Comparison of ENCODE assay signal across 21 cellular contexts in genomic region chr13:76775031-76775740, GRCh38.
A peak's percentile ranks its signal among the peaks of the same experiment; 100 is the strongest.
DNase-seq lines count a peak whose midpoint lies in the region; ATAC-seq and TF ChIP-seq lines count a peak whose summit lies in the region.
"Had no signal": no experiment of that assay in that cellular context is flagged by ENCODE, and none has a peak within 500 bp of the region (broad histone marks: within the 10 kb centered on the region; RNA-seq: fewer than 3 reads in every experiment).

No MANE protein-coding gene starts in this region.

- H3K4me2 ChIP-seq in hepatocyte = no peak overlapping the region
- H3K4me2 ChIP-seq: PC-9 had no signal

- no peaks in the 10 kb centered on the region for H3K9me2 ChIP-seq in hepatocyte (replicated peaks; ENCODE audit: insufficient read depth)

- WGBS in hepatocyte (ENCODE audit: low lambda C conversion rate, missing lambda C conversion rate) = 39% methylated on average over 3 of the region's 3 CpGs
- 92 to 93% methylated on average over 3 of the region's 3 CpGs for WGBS in aorta, 2 donors

- H3K27ac ChIP-seq in hepatocyte = peak overlapping the region; percentile 6
- no peak overlapping the region for H3K27ac ChIP-seq in aorta (ENCODE audit: low read depth in 1 of 2, low read length in 2 of 2)
- H3K27ac ChIP-seq: 22Rv1, C4-2B, HL-60, PC-9 had no signal

- intact Hi-C loops in Right ventricle myocardium inferior (cut with DNase I) (no loop called here), cardiac septum (cut with DNase I) (no loop called here), aorta (cut with DNase I) (no loop called here)

- no peaks in the 10 kb centered on the region for H3K36me3 ChIP-seq in hepatocyte (replicated peaks; ENCODE audit: insufficient read depth, low read depth)
- H3K36me3 ChIP-seq in aorta (ENCODE audit: control insufficient read depth in 1 of 2, insufficient read depth in 2 of 2, low read length in 1 of 2) = no peaks in the 10 kb centered on the region

- in situ Hi-C loops in G401 (cut with HindIII; ENCODE audit: low sequenced_read_pairs) = no loop called here

- TF ChIP-seq CTCF in hepatocyte (IDR thresholded peaks at IDR 0.05; ENCODE audit: poor library complexity) = no peak

- H3K27me3 ChIP-seq in hepatocyte (no peaks in the 10 kb centered on the region), aorta (ENCODE audit: control insufficient read depth in 1 of 2, insufficient read depth in 2 of 2, low read length in 1 of 2) (no peaks in the 10 kb centered on the region)

- H3K4me1 ChIP-seq in hepatocyte (ENCODE audit: insufficient read depth) (no peaks in the 10 kb centered on the region), aorta (ENCODE audit: control insufficient read depth in 1 of 2, insufficient read depth in 2 of 2, low read length in 2 of 2) (peaks cover 1 to 2% of the 10 kb centered on the region in 2 donors)
- H3K4me1 ChIP-seq: Caco-2 had no signal

- no peaks in the 10 kb centered on the region for H3K79me2 ChIP-seq in hepatocyte

- DNase-seq in Right ventricle myocardium inferior (ENCODE audit: missing footprints) (no peak), cardiac septum (ENCODE audit: low spot score) (no peak), amniotic epithelial cell (ENCODE audit: low read depth) (peak; percentile 29), hepatocyte (ENCODE audit: low spot score) (no peak), aorta (no peak), G401 (ENCODE audit: low spot score) (no peak)
- DNase-seq in activated CD4-positive, alpha-beta T cell treated with anti-CD3 and anti-CD28 coated beads, Interleukin-2, amount 50 U/mL, for 1 hour = no peak
- DNase-seq: Caco-2; CD8-positive, alpha-beta T cell; GDM1; NCI-H1092 treated with DMSO at 0.1 percent for 48 hours; NCI-H1436; NCI-H1930; NCI-H526 treated with DMSO at 0.1 percent for 48 hours; PC-9; SHP77 had no signal

- no peaks in the 10 kb centered on the region for H4K20me1 ChIP-seq in hepatocyte (ENCODE audit: insufficient read depth, poor library complexity, severe bottlenecking)

- H2AFZ ChIP-seq in hepatocyte = no peak overlapping the region
- H2AFZ ChIP-seq: PC-9 had no signal

- peak; percentile 73 for ATAC-seq in Right ventricle myocardium inferior
- ATAC-seq in aorta (ENCODE audit: low FRiP score) = peak; percentile 60
- ATAC-seq: CD8-positive, alpha-beta T cell; GM12878; HCT116 had no signal

- H3K9me3 ChIP-seq in hepatocyte (ENCODE audit: low read depth) = no peaks in the 10 kb centered on the region
- H3K9me3 ChIP-seq in aorta (ENCODE audit: control insufficient read depth, low read length) = no peaks in the 10 kb centered on the region
- H3K9me3 ChIP-seq: Caco-2 had no signal

- H3K4me3 ChIP-seq in hepatocyte (no peak overlapping the region), aorta (ENCODE audit: low read length in 2 of 2) (no peak overlapping the region)
- H3K4me3 ChIP-seq: GM12878, PC-9 had no signal
